In the genomic region with DNA sequence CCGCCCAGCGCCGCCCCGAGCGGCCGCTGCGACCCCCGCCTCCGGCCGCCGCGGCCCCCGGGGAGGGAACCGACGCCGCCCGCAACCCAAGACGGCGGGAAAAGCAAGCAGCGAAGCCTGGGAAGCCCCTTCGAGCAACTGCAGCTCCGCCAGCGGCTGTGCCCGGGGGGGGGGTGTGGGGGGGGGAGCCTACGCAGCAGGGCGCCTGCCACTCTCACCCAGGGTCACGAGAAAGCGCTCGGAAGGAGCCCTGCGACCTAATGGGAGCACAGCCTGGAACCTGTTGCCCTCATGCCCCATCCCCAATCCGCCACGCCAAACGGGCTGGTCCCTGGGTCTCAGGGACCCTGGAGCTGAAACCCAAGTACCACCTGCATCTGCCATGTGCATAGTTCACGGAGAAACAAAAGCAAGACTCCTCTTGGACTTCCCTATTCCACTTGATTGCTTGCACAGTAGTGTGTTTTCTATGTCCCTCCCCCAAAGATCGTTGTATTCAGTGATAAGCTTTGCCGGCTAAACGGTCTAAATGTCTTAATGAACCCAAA, we compare ENCODE assay signal across 8 cellular contexts. TPM values are rescaled to one million over a fixed set of nuclear protein-coding genes. Genes with fewer than 3 reads are reported as not detected.
DNase-seq lines count a peak whose midpoint lies in the region; ATAC-seq and TF ChIP-seq lines count a peak whose summit lies in the region.

No MANE protein-coding gene starts in this region.

- 68% methylated on average over 7 of the region's 37 CpGs; no CpG with 5 or more reads in 1 of the 2 donors for WGBS in esophagus squamous epithelium, 2 donors

- H3K4me3 ChIP-seq in esophagus squamous epithelium (peak overlapping the region in 3 of 4 donors; percentile 42 to 71 (median 51)), skin epidermis (peak overlapping the region; percentile 13 to 45 (median 41))

- H3K27ac ChIP-seq in esophagus squamous epithelium, result peak overlapping the region; percentile 66 to 86 (median 74)
- peak overlapping the region in 11 of 21 experiments; percentile 12 to 86 (median 67) for H3K27ac ChIP-seq in skin epidermis

- peaks cover 0 to 13% (median 6%) of the 10 kb centered on the region in 3 donors for H3K4me1 ChIP-seq in esophagus squamous epithelium

- H3K27me3 ChIP-seq in esophagus squamous epithelium, result peaks cover 0 to 28% (median 0%) of the 10 kb centered on the region in 4 donors

- TF ChIP-seq POLR2A in esophagus squamous epithelium (IDR thresholded peaks at IDR 0.05), result no peak

- no peak for TF ChIP-seq CTCF in esophagus squamous epithelium (IDR thresholded peaks at IDR 0.05)

- no peaks in the 10 kb centered on the region for H3K36me3 ChIP-seq in esophagus squamous epithelium

- DNase-seq in AML-193 (lab: John Stamatoyannopoulos, UW) (peak; percentile 17 to 25), SKM-1 (lab: John Stamatoyannopoulos, UW; ENCODE audit: unreplicated experiment) (peak; percentile 9), esophagus squamous epithelium (lab: John Stamatoyannopoulos, UW) (no peak), putamen (ENCODE audit: low spot score) (no peak), kidney tubule cell (ENCODE audit: low spot score) (no peak)

- intact Hi-C loops in esophagus squamous epithelium (cut with DNase I), result no loop called here

- ATAC-seq in GM21717 (IDR thresholded peaks at IDR 0.05; ENCODE audit: unreplicated experiment), result peak; percentile 15
- ATAC-seq in GM19455 (IDR thresholded peaks at IDR 0.05; ENCODE audit: unreplicated experiment), result no peak

- no peaks in the 10 kb centered on the region for H3K9me3 ChIP-seq in esophagus squamous epithelium

RNA-seq across cellular contexts. Expression of a gene that starts 0.3 kb away (rescaled TPM):
- total RNA-seq in esophagus squamous epithelium, result 1 to 10 TPM in 3 of 4 donors, under 1 TPM in 1; 0.61 to 4.4 (median 1.8) TPM

RNA-seq across cellular contexts. Expression of a gene that starts 11.5 kb away (rescaled TPM):
- 10 to 100 TPM; 41.5 to 86.2 (median 49.5) TPM for total RNA-seq in esophagus squamous epithelium

RNA-seq across cellular contexts. Expression of a gene that starts 54.1 kb away (rescaled TPM):
- total RNA-seq in esophagus squamous epithelium, result 10 to 100 TPM in 2 of 4 donors, 1 to 10 TPM in 2; 3.7 to 21.2 (median 13.2) TPM

Comparison
In these comparisons a context has a peak if more than half of its experiments do, and no peak if none do; other contexts are left out.
1. DNase-seq: peak in AML-193 (2 of 2) and SKM-1 (single experiment); none in esophagus squamous epithelium (single experiment), putamen (single experiment) and kidney tubule cell (single experiment).